In the genomic region with DNA sequence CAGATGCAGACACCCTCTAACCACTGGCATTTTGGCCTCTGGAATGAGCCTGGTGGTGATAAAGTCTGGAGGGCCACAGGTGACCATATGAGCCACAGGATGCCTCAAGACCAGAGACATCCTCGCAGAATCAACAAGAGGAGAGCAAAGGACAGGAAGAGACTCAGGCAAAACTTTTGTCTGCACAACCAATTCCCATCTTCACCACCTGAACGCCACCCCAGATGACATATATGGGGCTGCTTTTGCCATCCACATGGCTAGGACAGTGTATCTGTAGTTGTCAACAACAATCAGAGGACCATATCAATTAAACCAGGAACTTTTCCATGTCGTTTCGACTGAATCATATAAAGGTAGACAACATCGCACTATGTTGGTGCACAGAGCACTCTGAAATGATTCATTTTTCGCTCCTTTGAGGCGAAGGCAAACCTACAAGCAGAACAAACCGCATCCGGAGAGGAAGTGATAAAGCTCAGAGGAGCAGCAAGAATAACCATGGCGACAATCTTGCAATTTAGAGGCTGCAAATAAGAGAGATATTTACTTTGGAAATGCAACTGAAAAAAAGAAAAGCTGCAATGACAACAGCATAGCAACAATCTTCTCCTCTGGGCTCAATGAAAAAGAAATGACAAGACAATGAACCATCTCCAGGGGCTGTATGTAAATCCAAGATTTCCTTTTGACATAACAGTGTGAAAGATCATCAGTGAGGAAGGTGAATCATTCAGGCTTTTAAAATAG, we compare ENCODE assay signal across 8 cellular contexts.
DNase-seq lines count a peak whose midpoint lies in the region; ATAC-seq, FAIRE-seq and TF ChIP-seq lines count a peak whose summit lies in the region.

No MANE protein-coding gene starts in this region.

- H3K27me3 ChIP-seq in esophagus (ENCODE audit: control insufficient read depth in 1 of 2, insufficient read depth in 2 of 2, low read length in 2 of 2) = no peaks in the 10 kb centered on the region
- no peaks in the 10 kb centered on the region for H3K27me3 ChIP-seq in thyroid gland
- H3K27me3 ChIP-seq in H9 (ENCODE audit: insufficient read depth, low read length) = no peaks in the 10 kb centered on the region; the same call in 1 of the 2 replicates

- 93% methylated on average over 10 of the region's 10 CpGs for WGBS in A549 (ENCODE audit: missing lambda C conversion rate)
- 64 to 82% methylated on average over 10 of the region's 10 CpGs for WGBS in esophagus, 2 donors
- WGBS in thyroid gland, 2 donors = 78 to 92% methylated on average over 10 of the region's 10 CpGs
- no CpG with 5 or more reads among the region's 10 CpGs for WGBS in H9 (ENCODE audit: extremely low coverage, insufficient read length, low lambda C conversion rate)

- no peaks in the 10 kb centered on the region for H3K36me3 Mint-ChIP-seq in H9 (ENCODE audit: insufficient read depth in 1 of 3, low read depth in 3 of 3)

- H3K9me3 ChIP-seq in A549 = no peaks in the 10 kb centered on the region
- no peaks in the 10 kb centered on the region for H3K9me3 ChIP-seq in esophagus (ENCODE audit: control insufficient read depth in 2 of 2, insufficient read depth in 1 of 2, low read depth in 1 of 2, low read length in 1 of 2)
- H3K9me3 ChIP-seq in thyroid gland = no peaks in the 10 kb centered on the region
- no peaks in the 10 kb centered on the region for H3K9me3 ChIP-seq in H9 (ENCODE audit: control insufficient read depth, low read depth, low read length)

- intact Hi-C loops in thyroid gland (cut with DNase I) = no loop called here

- no peaks in the 10 kb centered on the region for H3K79me2 ChIP-seq in H9 (ENCODE audit: insufficient read depth, low read length)

- H3K79me1 ChIP-seq in H9 (ENCODE audit: insufficient read depth, low read depth, low read length, poor library complexity, severe bottlenecking) = no peaks in the 10 kb centered on the region

- POLR2A ChIA-PET in A549 (lab: Yijun Ruan, JAX) = interaction anchor here (0.8 kb wide), 1 partner anchor 13 kb away, joined by 4 read pairs; no protein-coding TSS in a partner anchor

- no peak overlapping the region for H4K8ac ChIP-seq in H9 (replicated peaks; ENCODE audit: insufficient read length, low read depth, low read length)

- no peak overlapping the region for H3K27ac Mint-ChIP-seq in H9

- peaks cover 51% of the 10 kb centered on the region for H3K4me1 ChIP-seq in A549
- peaks cover 0 to 8% of the 10 kb centered on the region in 2 donors for H3K4me1 ChIP-seq in esophagus (ENCODE audit: control insufficient read depth in 2 of 2, insufficient read depth in 2 of 2, low read length in 1 of 2)
- H3K4me1 ChIP-seq in thyroid gland = no peaks in the 10 kb centered on the region
- H3K4me1 ChIP-seq in H9 (ENCODE audit: insufficient read depth, low read length) = no peaks in the 10 kb centered on the region

- no peak overlapping the region for H2AK5ac ChIP-seq in H9 (ENCODE audit: insufficient read length, low read length)

- H2BK20ac ChIP-seq in H9 (ENCODE audit: low read depth, low read length, poor library complexity, severe bottlenecking) = no peak overlapping the region

- H3K4me2 ChIP-seq in A549 (peak overlapping the region; percentile 58), H9 (ENCODE audit: insufficient read depth, insufficient read length, low read length) (no peak overlapping the region)

- TF ChIP-seq POLR2A in A549 (IDR thresholded peaks at IDR 0.05; ENCODE audit: low read length) (no peak), thyroid gland (IDR thresholded peaks at IDR 0.05) (no peak)

- H3K4ac ChIP-seq in H9 (ENCODE audit: low read depth, low read length) = no peak overlapping the region

- FAIRE-seq in A549 (lab: Jason Lieb, UNC) = no peak

- DNase-seq in A549 (ENCODE audit: low read depth in 1 of 2, low spot score in 1 of 2) (no peak), thyroid gland (no peak), COLO829 (ENCODE audit: low spot score) (no peak), H9 (no peak)
- peak; percentile 20 to 46 (median 30) for DNase-seq in activated CD4-positive, CD25-positive, alpha-beta regulatory T cell (lab: John Stamatoyannopoulos, UW)

- H3K27ac ChIP-seq in A549 = peak overlapping the region; percentile 55 to 83; a peak in 5 of 6 replicates
- H3K27ac ChIP-seq in esophagus (ENCODE audit: low read depth in 2 of 2, low read length in 1 of 2) = peak overlapping the region; percentile 50 to 51
- no peak overlapping the region for H3K27ac ChIP-seq in thyroid gland
- no peak overlapping the region for H3K27ac ChIP-seq in H9 (ENCODE audit: insufficient read length, low read depth, low read length)

- H3T11ph ChIP-seq in H9 (ENCODE audit: low read length) = no peak overlapping the region

- no peak overlapping the region for H2BK5ac ChIP-seq in H9 (ENCODE audit: insufficient read length, low read length)

- TF ChIP-seq CTCF in A549 (IDR thresholded peaks at IDR 0.05) (no peak), thyroid gland (IDR thresholded peaks at IDR 0.05) (no peak), H9 (conservative IDR thresholded peaks at IDR 0.05) (no peak)

- no peak overlapping the region for H2AFZ ChIP-seq in H9 (ENCODE audit: low read length)

- H4K91ac ChIP-seq in H9 (ENCODE audit: insufficient read length, low read depth, low read length) = no peak overlapping the region

- no peak overlapping the region for H3K23ac ChIP-seq in H9 (ENCODE audit: insufficient read length, low read depth, low read length)

- no peak overlapping the region for H4K5ac ChIP-seq in H9 (ENCODE audit: insufficient read length, low read depth, low read length)

- no peaks in the 10 kb centered on the region for H3K23me2 ChIP-seq in H9 (ENCODE audit: insufficient read length, low read depth, low read length, poor library complexity, severe bottlenecking)

- no peak overlapping the region for H2BK15ac ChIP-seq in H9 (ENCODE audit: low read depth, low read length)

- no peak overlapping the region for H3K4me3 Mint-ChIP-seq in H9

- H3K56ac ChIP-seq in H9 (ENCODE audit: insufficient read length, low read depth, low read length) = no peak overlapping the region

- no peak overlapping the region for H2BK120ac ChIP-seq in H9 (ENCODE audit: low read depth, low read length, poor library complexity, severe bottlenecking)

- peaks cover 12% of the 10 kb centered on the region for H3K27me3 Mint-ChIP-seq in H9 (ENCODE audit: low read depth)

- H3K9ac ChIP-seq in H9 (ENCODE audit: extremely low read depth, insufficient read length, low read length) = no peak overlapping the region

- H4K20me1 ChIP-seq in H9 (ENCODE audit: control insufficient read depth, insufficient read depth, insufficient read length) = no peaks in the 10 kb centered on the region

- H3K4me1 Mint-ChIP-seq in H9 = peaks cover 17 to 22% of the 10 kb centered on the region in 2 experiments

- CTCF ChIA-PET in A549 (lab: Yijun Ruan, JAX) = interaction anchor here (1.2 to 3.1 kb wide), 4 partner anchors 11 to 253 kb away, joined by 3 to 8 read pairs (median 5); no protein-coding TSS in a partner anchor

- TF ChIP-seq EP300 in A549 (IDR thresholded peaks at IDR 0.05) = no peak

- H3K14ac ChIP-seq in H9 (ENCODE audit: insufficient read depth, low read length) = no peak overlapping the region

- H3K9me3 Mint-ChIP-seq in H9 = no peaks in the 10 kb centered on the region; a peak in 1 of 5 replicates

- ATAC-seq in A549 (no peak), GM19395 (IDR thresholded peaks at IDR 0.05; ENCODE audit: unreplicated experiment) (peak; percentile 67), HG03565 (IDR thresholded peaks at IDR 0.05; ENCODE audit: unreplicated experiment) (peak; percentile 56)

- H3K4me3 ChIP-seq in A549 (no peak overlapping the region), esophagus (ENCODE audit: low read depth in 1 of 2, low read length in 2 of 2) (no peak overlapping the region), thyroid gland (replicated peaks in 1 of 3) (no peak overlapping the region)

- TF ChIP-seq RAD21 in A549 (conservative IDR thresholded peaks at IDR 0.05 in 1 of 2, IDR thresholded peaks at IDR 0.05 in 1 of 2) = no peak

- no peak overlapping the region for H3K18ac ChIP-seq in H9 (ENCODE audit: insufficient read length, low read depth, low read length)

- H3K36me3 ChIP-seq in esophagus (ENCODE audit: control insufficient read depth in 2 of 2, insufficient read depth in 2 of 2, low read length in 1 of 2) = no peaks in the 10 kb centered on the region
- no peaks in the 10 kb centered on the region for H3K36me3 ChIP-seq in thyroid gland

- H2BK12ac ChIP-seq in H9 (ENCODE audit: insufficient read length, low read depth, low read length) = no peak overlapping the region

TF ChIP-seq in A549, 52 proteins besides CTCF, POLR2A, EP300 and RAD21 (continues in another document):
- TF ChIP-seq CBX8 (IDR thresholded peaks at IDR 0.05) (no peak), SREBF2 (IDR thresholded peaks at IDR 0.05) (no peak), CHD2 (IDR thresholded peaks at IDR 0.05; ENCODE audit: low read length, partially characterized antibody) (no peak), EHF (CRISPR knock-in tag; IDR thresholded peaks at IDR 0.05) (no peak), PHF8 (IDR thresholded peaks at IDR 0.05; ENCODE audit: borderline replicate concordance, low read depth) (no peak), CHD4 (IDR thresholded peaks at IDR 0.05; ENCODE audit: borderline replicate concordance) (no peak), ZC3H11A (IDR thresholded peaks at IDR 0.05) (no peak), GATA3 (IDR thresholded peaks at IDR 0.05; ENCODE audit: borderline replicate concordance) (no peak), MAZ (IDR thresholded peaks at IDR 0.05; ENCODE audit: borderline replicate concordance, low read depth, low read length) (no peak)
- TF ChIP-seq, protein P1, sequence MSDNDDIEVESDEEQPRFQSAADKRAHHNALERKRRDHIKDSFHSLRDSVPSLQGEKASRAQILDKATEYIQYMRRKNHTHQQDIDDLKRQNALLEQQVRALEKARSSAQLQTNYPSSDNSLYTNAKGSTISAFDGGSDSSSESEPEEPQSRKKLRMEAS (IDR thresholded peaks at IDR 0.05) = no peak
- TF ChIP-seq, protein P2, sequence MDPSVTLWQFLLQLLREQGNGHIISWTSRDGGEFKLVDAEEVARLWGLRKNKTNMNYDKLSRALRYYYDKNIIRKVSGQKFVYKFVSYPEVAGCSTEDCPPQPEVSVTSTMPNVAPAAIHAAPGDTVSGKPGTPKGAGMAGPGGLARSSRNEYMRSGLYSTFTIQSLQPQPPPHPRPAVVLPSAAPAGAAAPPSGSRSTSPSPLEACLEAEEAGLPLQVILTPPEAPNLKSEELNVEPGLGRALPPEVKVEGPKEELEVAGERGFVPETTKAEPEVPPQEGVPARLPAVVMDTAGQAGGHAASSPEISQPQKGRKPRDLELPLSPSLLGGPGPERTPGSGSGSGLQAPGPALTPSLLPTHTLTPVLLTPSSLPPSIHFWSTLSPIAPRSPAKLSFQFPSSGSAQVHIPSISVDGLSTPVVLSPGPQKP (IDR thresholded peaks at IDR 0.05; ENCODE audit: low read depth, low read length) = no peak
- TF ChIP-seq, protein P3, sequence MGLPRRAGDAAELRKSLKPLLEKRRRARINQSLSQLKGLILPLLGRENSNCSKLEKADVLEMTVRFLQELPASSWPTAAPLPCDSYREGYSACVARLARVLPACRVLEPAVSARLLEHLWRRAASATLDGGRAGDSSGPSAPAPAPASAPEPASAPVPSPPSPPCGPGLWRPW (IDR thresholded peaks at IDR 0.05) = no peak

Comparison
In these comparisons a context has a peak if more than half of its experiments do, and no peak if none do; other contexts are left out.
1. ATAC-seq: peak in GM19395 (single experiment) and HG03565 (single experiment); none in A549 (0 of 2).
2. DNase-seq: peak in activated CD4-positive, CD25-positive, alpha-beta regulatory T cell (4 of 4); none in A549 (0 of 2), thyroid gland (0 of 2), COLO829 (single experiment) and H9 (single experiment).
3. H3K27ac ChIP-seq: peak in A549 (2 of 2) and esophagus (2 of 2); none in thyroid gland (0 of 3) and H9 (single experiment).